Comparison of ENCODE assay signal across 1 cellular context in genomic region chr19:54189020-54189667, GRCh38.
TF ChIP-seq lines count a peak whose summit lies in the region.

Gene MBOAT7, minus strand, starts transcription at chr19:54189580. Its CDS starts 1,072 bp downstream, at chr19:54188508.

TF ChIP-seq in HepG2, 621 proteins besides CTCF, POLR2A, EP300 and RAD21 (continued from another document and continues in another):
- TF ChIP-seq, protein P1, sequence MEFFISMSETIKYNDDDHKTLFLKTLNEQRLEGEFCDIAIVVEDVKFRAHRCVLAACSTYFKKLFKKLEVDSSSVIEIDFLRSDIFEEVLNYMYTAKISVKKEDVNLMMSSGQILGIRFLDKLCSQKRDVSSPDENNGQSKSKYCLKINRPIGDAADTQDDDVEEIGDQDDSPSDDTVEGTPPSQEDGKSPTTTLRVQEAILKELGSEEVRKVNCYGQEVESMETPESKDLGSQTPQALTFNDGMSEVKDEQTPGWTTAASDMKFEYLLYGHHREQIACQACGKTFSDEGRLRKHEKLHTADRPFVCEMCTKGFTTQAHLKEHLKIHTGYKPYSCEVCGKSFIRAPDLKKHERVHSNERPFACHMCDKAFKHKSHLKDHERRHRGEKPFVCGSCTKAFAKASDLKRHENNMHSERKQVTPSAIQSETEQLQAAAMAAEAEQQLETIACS (CRISPR knock-in tag; IDR thresholded peaks at IDR 0.05) = peak; percentile 69; the same call in 1 of the 2 replicates
- TF ChIP-seq KMT2A (CRISPR knock-in tag; IDR thresholded peaks at IDR 0.05) = no peak
- no peak for TF ChIP-seq ELF1 (CRISPR knock-in tag; IDR thresholded peaks at IDR 0.05)
- no peak for TF ChIP-seq GABPB1 (CRISPR knock-in tag; IDR thresholded peaks at IDR 0.05)
- TF ChIP-seq GATAD1 (CRISPR knock-in tag; IDR thresholded peaks at IDR 0.05) = no peak; the same call in 1 of the 2 replicates
- TF ChIP-seq SMC3 (IDR thresholded peaks at IDR 0.05; ENCODE audit: low read length) = no peak
- TF ChIP-seq SP2 (CRISPR knock-in tag; IDR thresholded peaks at IDR 0.05) = no peak
- no peak for TF ChIP-seq PLRG1 (conservative IDR thresholded peaks at IDR 0.05)
- TF ChIP-seq PBX3 (CRISPR knock-in tag; IDR thresholded peaks at IDR 0.05; ENCODE audit: borderline replicate concordance) = no peak
- TF ChIP-seq KAT2B (IDR thresholded peaks at IDR 0.05; ENCODE audit: borderline replicate concordance, low read depth, low read length) = no peak
- no peak for TF ChIP-seq SYNCRIP (IDR thresholded peaks at IDR 0.05; ENCODE audit: insufficient read depth, low read depth, low read length)
- TF ChIP-seq IRF2 (CRISPR knock-in tag; IDR thresholded peaks at IDR 0.05) = peak; percentile 45; the same call in 1 of the 2 replicates
- TF ChIP-seq ZKSCAN8 (CRISPR knock-in tag; IDR thresholded peaks at IDR 0.05; ENCODE audit: borderline replicate concordance) = peak; percentile 12; the same call in 1 of the 2 replicates
- TF ChIP-seq ZFP90 (CRISPR knock-in tag; IDR thresholded peaks at IDR 0.05; ENCODE audit: borderline replicate concordance) = peak; percentile 41; the same call in 1 of the 2 replicates
- TF ChIP-seq ZNF839 (CRISPR knock-in tag; IDR thresholded peaks at IDR 0.05; ENCODE audit: borderline replicate concordance) = no peak
- no peak for TF ChIP-seq RFXANK (CRISPR knock-in tag; IDR thresholded peaks at IDR 0.05)
- no peak for TF ChIP-seq GABPA (IDR thresholded peaks at IDR 0.05; ENCODE audit: low read depth, low read length)
- TF ChIP-seq GABPA (CRISPR knock-in tag; IDR thresholded peaks at IDR 0.05; ENCODE audit: low read depth) = no peak
- TF ChIP-seq, protein P2, sequence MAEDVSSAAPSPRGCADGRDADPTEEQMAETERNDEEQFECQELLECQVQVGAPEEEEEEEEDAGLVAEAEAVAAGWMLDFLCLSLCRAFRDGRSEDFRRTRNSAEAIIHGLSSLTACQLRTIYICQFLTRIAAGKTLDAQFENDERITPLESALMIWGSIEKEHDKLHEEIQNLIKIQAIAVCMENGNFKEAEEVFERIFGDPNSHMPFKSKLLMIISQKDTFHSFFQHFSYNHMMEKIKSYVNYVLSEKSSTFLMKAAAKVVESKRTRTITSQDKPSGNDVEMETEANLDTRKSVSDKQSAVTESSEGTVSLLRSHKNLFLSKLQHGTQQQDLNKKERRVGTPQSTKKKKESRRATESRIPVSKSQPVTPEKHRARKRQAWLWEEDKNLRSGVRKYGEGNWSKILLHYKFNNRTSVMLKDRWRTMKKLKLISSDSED (CRISPR knock-in tag; IDR thresholded peaks at IDR 0.05) = no peak
- no peak for TF ChIP-seq HOMEZ (CRISPR knock-in tag; IDR thresholded peaks at IDR 0.05; ENCODE audit: low read depth)
- no peak for TF ChIP-seq KIAA2018 (CRISPR knock-in tag; IDR thresholded peaks at IDR 0.05; ENCODE audit: borderline replicate concordance)
- TF ChIP-seq TOPORS (CRISPR knock-in tag; IDR thresholded peaks at IDR 0.05) = no peak
- TF ChIP-seq, protein P3, sequence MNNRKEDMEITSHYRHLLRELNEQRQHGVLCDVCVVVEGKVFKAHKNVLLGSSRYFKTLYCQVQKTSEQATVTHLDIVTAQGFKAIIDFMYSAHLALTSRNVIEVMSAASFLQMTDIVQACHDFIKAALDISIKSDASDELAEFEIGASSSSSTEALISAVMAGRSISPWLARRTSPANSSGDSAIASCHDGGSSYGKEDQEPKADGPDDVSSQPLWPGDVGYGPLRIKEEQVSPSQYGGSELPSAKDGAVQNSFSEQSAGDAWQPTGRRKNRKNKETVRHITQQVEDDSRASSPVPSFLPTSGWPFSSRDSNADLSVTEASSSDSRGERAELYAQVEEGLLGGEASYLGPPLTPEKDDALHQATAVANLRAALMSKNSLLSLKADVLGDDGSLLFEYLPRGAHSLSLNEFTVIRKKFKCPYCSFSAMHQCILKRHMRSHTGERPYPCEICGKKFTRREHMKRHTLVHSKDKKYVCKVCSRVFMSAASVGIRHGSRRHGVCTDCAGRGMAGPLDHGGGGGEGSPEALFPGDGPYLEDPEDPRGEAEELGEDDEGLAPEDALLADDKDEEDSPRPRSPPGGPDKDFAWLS (CRISPR knock-in tag; IDR thresholded peaks at IDR 0.05; ENCODE audit: borderline replicate concordance) = no peak
- TF ChIP-seq SPEN (CRISPR knock-in tag; IDR thresholded peaks at IDR 0.05; ENCODE audit: low read depth) = peak; percentile 69
- peak; percentile 93; the same call in 1 of the 2 replicates for TF ChIP-seq PAX8 (CRISPR knock-in tag; IDR thresholded peaks at IDR 0.05; ENCODE audit: borderline replicate concordance)
- TF ChIP-seq, protein P4, sequence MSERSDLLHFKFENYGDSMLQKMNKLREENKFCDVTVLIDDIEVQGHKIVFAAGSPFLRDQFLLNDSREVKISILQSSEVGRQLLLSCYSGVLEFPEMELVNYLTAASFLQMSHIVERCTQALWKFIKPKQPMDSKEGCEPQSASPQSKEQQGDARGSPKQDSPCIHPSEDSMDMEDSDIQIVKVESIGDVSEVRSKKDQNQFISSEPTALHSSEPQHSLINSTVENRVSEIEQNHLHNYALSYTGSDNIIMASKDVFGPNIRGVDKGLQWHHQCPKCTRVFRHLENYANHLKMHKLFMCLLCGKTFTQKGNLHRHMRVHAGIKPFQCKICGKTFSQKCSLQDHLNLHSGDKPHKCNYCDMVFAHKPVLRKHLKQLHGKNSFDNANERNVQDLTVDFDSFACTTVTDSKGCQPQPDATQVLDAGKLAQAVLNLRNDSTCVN (CRISPR knock-in tag; IDR thresholded peaks at IDR 0.05; ENCODE audit: borderline replicate concordance) = no peak
- TF ChIP-seq, protein P5, sequence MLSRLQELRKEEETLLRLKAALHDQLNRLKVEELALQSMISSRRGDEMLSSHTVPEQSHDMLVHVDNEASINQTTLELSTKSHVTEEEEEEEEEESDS (CRISPR knock-in tag; IDR thresholded peaks at IDR 0.05; ENCODE audit: borderline replicate concordance) = no peak
- peak; percentile 92 for TF ChIP-seq RBFOX2 (IDR thresholded peaks at IDR 0.05; ENCODE audit: low read depth, low read length)
- TF ChIP-seq TCF7 (IDR thresholded peaks at IDR 0.05; ENCODE audit: low read depth) = no peak
- TF ChIP-seq SP4 (CRISPR knock-in tag; IDR thresholded peaks at IDR 0.05) = peak; percentile 46
- TF ChIP-seq HDAC6 (IDR thresholded peaks at IDR 0.05; ENCODE audit: low read depth, low read length) = no peak
- no peak for TF ChIP-seq ZNF660 (CRISPR knock-in tag; IDR thresholded peaks at IDR 0.05; ENCODE audit: borderline replicate concordance, low read depth)
- TF ChIP-seq TGIF2 (CRISPR knock-in tag; IDR thresholded peaks at IDR 0.05) = no peak
- TF ChIP-seq, protein P6, sequence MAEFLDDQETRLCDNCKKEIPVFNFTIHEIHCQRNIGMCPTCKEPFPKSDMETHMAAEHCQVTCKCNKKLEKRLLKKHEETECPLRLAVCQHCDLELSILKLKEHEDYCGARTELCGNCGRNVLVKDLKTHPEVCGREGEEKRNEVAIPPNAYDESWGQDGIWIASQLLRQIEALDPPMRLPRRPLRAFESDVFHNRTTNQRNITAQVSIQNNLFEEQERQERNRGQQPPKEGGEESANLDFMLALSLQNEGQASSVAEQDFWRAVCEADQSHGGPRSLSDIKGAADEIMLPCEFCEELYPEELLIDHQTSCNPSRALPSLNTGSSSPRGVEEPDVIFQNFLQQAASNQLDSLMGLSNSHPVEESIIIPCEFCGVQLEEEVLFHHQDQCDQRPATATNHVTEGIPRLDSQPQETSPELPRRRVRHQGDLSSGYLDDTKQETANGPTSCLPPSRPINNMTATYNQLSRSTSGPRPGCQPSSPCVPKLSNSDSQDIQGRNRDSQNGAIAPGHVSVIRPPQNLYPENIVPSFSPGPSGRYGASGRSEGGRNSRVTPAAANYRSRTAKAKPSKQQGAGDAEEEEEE (CRISPR knock-in tag; IDR thresholded peaks at IDR 0.05; ENCODE audit: borderline replicate concordance) = no peak
- TF ChIP-seq NRL (CRISPR knock-in tag; IDR thresholded peaks at IDR 0.05; ENCODE audit: borderline replicate concordance) = no peak
- TF ChIP-seq ZNF724P (CRISPR knock-in tag; IDR thresholded peaks at IDR 0.05; ENCODE audit: borderline replicate concordance) = no peak; the same call in 1 of the 2 replicates
- TF ChIP-seq JUNB (CRISPR knock-in tag; IDR thresholded peaks at IDR 0.05; ENCODE audit: borderline replicate concordance) = no peak
- TF ChIP-seq MBNL3 (CRISPR knock-in tag; conservative IDR thresholded peaks at IDR 0.05) = no peak
- no peak for TF ChIP-seq ZBTB1 (CRISPR knock-in tag; IDR thresholded peaks at IDR 0.05; ENCODE audit: borderline replicate concordance)
- TF ChIP-seq, protein P7, sequence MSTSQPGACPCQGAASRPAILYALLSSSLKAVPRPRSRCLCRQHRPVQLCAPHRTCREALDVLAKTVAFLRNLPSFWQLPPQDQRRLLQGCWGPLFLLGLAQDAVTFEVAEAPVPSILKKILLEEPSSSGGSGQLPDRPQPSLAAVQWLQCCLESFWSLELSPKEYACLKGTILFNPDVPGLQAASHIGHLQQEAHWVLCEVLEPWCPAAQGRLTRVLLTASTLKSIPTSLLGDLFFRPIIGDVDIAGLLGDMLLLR (CRISPR knock-in tag; IDR thresholded peaks at IDR 0.05) = 0 out of 2 replicates have a peak, but pooled peaks have one; percentile 34
- peak; percentile 68 for TF ChIP-seq SAP130 (CRISPR knock-in tag; IDR thresholded peaks at IDR 0.05; ENCODE audit: low read depth)
- TF ChIP-seq ZNF607 (CRISPR knock-in tag; IDR thresholded peaks at IDR 0.05; ENCODE audit: borderline replicate concordance) = peak; percentile 81
- TF ChIP-seq RFX3 (CRISPR knock-in tag; IDR thresholded peaks at IDR 0.05) = no peak
- TF ChIP-seq, protein P8, sequence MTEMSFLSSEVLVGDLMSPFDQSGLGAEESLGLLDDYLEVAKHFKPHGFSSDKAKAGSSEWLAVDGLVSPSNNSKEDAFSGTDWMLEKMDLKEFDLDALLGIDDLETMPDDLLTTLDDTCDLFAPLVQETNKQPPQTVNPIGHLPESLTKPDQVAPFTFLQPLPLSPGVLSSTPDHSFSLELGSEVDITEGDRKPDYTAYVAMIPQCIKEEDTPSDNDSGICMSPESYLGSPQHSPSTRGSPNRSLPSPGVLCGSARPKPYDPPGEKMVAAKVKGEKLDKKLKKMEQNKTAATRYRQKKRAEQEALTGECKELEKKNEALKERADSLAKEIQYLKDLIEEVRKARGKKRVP (CRISPR knock-in tag; IDR thresholded peaks at IDR 0.05) = no peak
- TF ChIP-seq RAD51 (IDR thresholded peaks at IDR 0.05; ENCODE audit: borderline replicate concordance) = no peak
